Comparison of ENCODE assay signal across 15 cellular contexts in the genomic region with DNA sequence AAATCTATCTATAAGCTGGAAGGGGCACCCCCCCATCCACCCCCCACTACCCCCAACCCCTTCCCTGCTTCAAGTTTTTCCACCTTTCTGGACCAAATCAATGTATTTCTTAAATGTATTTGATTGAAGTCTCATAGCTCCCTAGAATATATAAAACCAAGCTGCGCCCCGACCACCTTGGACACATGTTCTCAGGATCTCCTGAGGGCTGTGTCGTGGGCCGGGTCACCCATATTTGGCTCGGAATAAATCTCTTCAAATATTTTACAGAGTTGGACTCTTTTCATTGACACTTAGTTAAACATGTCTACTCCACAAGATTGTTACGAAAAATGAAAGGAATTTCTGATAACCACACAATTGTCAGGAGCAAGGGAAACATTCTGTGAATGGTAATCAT.
A peak's percentile ranks its signal among the peaks of the same experiment; 100 is the strongest.
DNase-seq lines count a peak whose midpoint lies in the region; ATAC-seq and TF ChIP-seq lines count a peak whose summit lies in the region.
"Had no signal": no experiment of that assay in that cellular context is flagged by ENCODE, and none has a peak within 500 bp of the region (broad histone marks: within the 10 kb centered on the region; RNA-seq: fewer than 3 reads in every experiment).

No MANE protein-coding gene starts in this region.

- ATAC-seq in GM23338: no peak
- no peak for ATAC-seq in HG03457 (IDR thresholded peaks at IDR 0.05; ENCODE audit: unreplicated experiment)
- ATAC-seq: A549, HepG2 had no signal

- H3K4me1 Mint-ChIP-seq in GM23338 (peaks cover 38% of the 10 kb centered on the region), nephron progenitor cell (peaks cover 56% of the 10 kb centered on the region)

- no peak overlapping the region for H3K4me3 Mint-ChIP-seq in GM23338
- no peak overlapping the region for H3K4me3 Mint-ChIP-seq in nephron progenitor cell
- H3K4me3 Mint-ChIP-seq: CD4-positive, alpha-beta T cell had no signal

- DNase-seq in GM23338 (ENCODE audit: low spot score): no peak
- DNase-seq in coronary artery (ENCODE audit: low spot score): peak; percentile 16
- DNase-seq in nephron progenitor cell: no peak
- DNase-seq in posterior vena cava (ENCODE audit: low spot score): peak; percentile 12
- no peak for DNase-seq in ecto neural progenitor cell (ENCODE audit: low spot score)
- no peak for DNase-seq in activated T-cell treated with anti-CD3 and anti-CD28 coated beads, Interleukin-2, amount 50 U/mL, for 48 hours
- DNase-seq: AML-193; Caco-2; CD4-positive, alpha-beta T cell; HCEC 1CT had no signal

- intact Hi-C loops in posterior vena cava (cut with DNase I): no loop called here

- H3K27ac Mint-ChIP-seq in GM23338: no peak overlapping the region; the same call in 1 of the 2 replicates
- peak overlapping the region; percentile 66 for H3K27ac Mint-ChIP-seq in nephron progenitor cell
- H3K27ac Mint-ChIP-seq: CD4-positive, alpha-beta T cell had no signal

- H3K4me3 ChIP-seq in GM23338 (no peak overlapping the region), coronary artery (no peak overlapping the region)
- H3K4me3 ChIP-seq: A549 had no signal

- no peaks in the 10 kb centered on the region for H3K79me2 ChIP-seq in GM23338 (replicated peaks; ENCODE audit: insufficient read depth)

- no peaks in the 10 kb centered on the region for H3F3A ChIP-seq in GM23338 (replicated peaks; ENCODE audit: low read depth)

- H3K27ac ChIP-seq in GM23338 (ENCODE audit: low read depth) (no peak overlapping the region), coronary artery (no peak overlapping the region)
- H3K27ac ChIP-seq: 22Rv1, A549, C4-2B had no signal

- H3K9me3 Mint-ChIP-seq in GM23338: no peaks in the 10 kb centered on the region
- peaks cover 5% of the 10 kb centered on the region for H3K9me3 Mint-ChIP-seq in nephron progenitor cell
- H3K9me3 Mint-ChIP-seq: CD4-positive, alpha-beta T cell had no signal

- peaks cover 24% of the 10 kb centered on the region for H3K4me1 ChIP-seq in GM23338 (ENCODE audit: insufficient read depth)
- H3K4me1 ChIP-seq: A549 had no signal

- H3K9me2 ChIP-seq in GM23338 (ENCODE audit: insufficient read depth): no peaks in the 10 kb centered on the region

- no peaks in the 10 kb centered on the region for H3K27me3 ChIP-seq in GM23338 (ENCODE audit: insufficient read depth)

- no peak overlapping the region for H2AFZ ChIP-seq in GM23338

- no peaks in the 10 kb centered on the region; the same call in 1 of the 2 replicates for H4K20me1 ChIP-seq in GM23338 (replicated peaks; ENCODE audit: insufficient read depth)

- H3K36me3 Mint-ChIP-seq in GM23338 (ENCODE audit: low read depth) (no peaks in the 10 kb centered on the region; the same call in 2 of the 3 replicates), nephron progenitor cell (ENCODE audit: low read depth) (no peaks in the 10 kb centered on the region)

- no peak for TF ChIP-seq CTCF in GM23338 (conservative IDR thresholded peaks at IDR 0.05; ENCODE audit: low read depth in 2 of 2)
- TF ChIP-seq CTCF in coronary artery (IDR thresholded peaks at IDR 0.05): no peak
- TF ChIP-seq CTCF in nephron progenitor cell (IDR thresholded peaks at IDR 0.05): no peak

- H3K4me2 ChIP-seq in GM23338: 0 out of 2 replicates have a peak overlapping the region, but pooled peaks have one; percentile 27
- H3K4me2 ChIP-seq: A549 had no signal

- H3K36me3 ChIP-seq in GM23338 (ENCODE audit: insufficient read depth): no peaks in the 10 kb centered on the region

- peaks cover 3% of the 10 kb centered on the region for H3K27me3 Mint-ChIP-seq in GM23338 (ENCODE audit: insufficient read depth, low read depth, poor library complexity)
- H3K27me3 Mint-ChIP-seq in nephron progenitor cell (ENCODE audit: low read depth, poor library complexity): peaks cover 12% of the 10 kb centered on the region

TF ChIP-seq in GM23338, 12 proteins besides CTCF, POLR2A, EP300 and RAD21 (continues in another document):
- TF ChIP-seq EZH2phosphoT487 (IDR thresholded peaks at IDR 0.05; ENCODE audit: unreplicated experiment): no peak
- TF ChIP-seq ZNF331 (CRISPR knock-in tag; IDR thresholded peaks at IDR 0.05; ENCODE audit: low read depth): no peak
- TF ChIP-seq, protein P1, sequence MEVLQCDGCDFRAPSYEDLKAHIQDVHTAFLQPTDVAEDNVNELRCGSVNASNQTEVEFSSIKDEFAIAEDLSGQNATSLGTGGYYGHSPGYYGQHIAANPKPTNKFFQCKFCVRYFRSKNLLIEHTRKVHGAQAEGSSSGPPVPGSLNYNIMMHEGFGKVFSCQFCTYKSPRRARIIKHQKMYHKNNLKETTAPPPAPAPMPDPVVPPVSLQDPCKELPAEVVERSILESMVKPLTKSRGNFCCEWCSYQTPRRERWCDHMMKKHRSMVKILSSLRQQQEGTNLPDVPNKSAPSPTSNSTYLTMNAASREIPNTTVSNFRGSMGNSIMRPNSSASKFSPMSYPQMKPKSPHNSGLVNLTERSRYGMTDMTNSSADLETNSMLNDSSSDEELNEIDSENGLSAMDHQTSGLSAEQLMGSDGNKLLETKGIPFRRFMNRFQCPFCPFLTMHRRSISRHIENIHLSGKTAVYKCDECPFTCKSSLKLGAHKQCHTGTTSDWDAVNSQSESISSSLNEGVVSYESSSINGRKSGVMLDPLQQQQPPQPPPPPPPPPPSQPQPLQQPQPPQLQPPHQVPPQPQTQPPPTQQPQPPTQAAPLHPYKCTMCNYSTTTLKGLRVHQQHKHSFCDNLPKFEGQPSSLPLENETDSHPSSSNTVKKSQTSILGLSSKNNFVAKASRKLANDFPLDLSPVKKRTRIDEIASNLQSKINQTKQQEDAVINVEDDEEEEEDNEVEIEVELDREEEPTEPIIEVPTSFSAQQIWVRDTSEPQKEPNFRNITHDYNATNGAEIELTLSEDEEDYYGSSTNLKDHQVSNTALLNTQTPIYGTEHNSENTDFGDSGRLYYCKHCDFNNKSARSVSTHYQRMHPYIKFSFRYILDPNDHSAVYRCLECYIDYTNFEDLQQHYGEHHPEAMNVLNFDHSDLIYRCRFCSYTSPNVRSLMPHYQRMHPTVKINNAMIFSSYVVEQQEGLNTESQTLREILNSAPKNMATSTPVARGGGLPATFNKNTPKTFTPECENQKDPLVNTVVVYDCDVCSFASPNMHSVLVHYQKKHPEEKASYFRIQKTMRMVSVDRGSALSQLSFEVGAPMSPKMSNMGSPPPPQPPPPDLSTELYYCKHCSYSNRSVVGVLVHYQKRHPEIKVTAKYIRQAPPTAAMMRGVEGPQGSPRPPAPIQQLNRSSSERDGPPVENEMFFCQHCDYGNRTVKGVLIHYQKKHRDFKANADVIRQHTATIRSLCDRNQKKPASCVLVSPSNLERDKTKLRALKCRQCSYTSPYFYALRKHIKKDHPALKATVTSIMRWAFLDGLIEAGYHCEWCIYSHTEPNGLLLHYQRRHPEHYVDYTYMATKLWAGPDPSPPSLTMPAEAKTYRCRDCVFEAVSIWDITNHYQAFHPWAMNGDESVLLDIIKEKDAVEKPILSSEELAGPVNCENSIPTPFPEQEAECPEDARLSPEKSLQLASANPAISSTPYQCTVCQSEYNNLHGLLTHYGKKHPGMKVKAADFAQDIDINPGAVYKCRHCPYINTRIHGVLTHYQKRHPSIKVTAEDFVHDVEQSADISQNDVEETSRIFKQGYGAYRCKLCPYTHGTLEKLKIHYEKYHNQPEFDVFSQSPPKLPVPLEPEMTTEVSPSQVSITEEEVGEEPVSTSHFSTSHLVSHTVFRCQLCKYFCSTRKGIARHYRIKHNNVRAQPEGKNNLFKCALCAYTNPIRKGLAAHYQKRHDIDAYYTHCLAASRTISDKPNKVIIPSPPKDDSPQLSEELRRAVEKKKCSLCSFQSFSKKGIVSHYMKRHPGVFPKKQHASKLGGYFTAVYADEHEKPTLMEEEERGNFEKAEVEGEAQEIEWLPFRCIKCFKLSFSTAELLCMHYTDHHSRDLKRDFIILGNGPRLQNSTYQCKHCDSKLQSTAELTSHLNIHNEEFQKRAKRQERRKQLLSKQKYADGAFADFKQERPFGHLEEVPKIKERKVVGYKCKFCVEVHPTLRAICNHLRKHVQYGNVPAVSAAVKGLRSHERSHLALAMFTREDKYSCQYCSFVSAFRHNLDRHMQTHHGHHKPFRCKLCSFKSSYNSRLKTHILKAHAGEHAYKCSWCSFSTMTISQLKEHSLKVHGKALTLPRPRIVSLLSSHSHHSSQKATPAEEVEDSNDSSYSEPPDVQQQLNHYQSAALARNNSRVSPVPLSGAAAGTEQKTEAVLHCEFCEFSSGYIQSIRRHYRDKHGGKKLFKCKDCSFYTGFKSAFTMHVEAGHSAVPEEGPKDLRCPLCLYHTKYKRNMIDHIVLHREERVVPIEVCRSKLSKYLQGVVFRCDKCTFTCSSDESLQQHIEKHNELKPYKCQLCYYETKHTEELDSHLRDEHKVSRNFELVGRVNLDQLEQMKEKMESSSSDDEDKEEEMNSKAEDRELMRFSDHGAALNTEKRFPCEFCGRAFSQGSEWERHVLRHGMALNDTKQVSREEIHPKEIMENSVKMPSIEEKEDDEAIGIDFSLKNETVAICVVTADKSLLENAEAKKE (CRISPR knock-in tag; IDR thresholded peaks at IDR 0.05): no peak
- TF ChIP-seq, protein P2, sequence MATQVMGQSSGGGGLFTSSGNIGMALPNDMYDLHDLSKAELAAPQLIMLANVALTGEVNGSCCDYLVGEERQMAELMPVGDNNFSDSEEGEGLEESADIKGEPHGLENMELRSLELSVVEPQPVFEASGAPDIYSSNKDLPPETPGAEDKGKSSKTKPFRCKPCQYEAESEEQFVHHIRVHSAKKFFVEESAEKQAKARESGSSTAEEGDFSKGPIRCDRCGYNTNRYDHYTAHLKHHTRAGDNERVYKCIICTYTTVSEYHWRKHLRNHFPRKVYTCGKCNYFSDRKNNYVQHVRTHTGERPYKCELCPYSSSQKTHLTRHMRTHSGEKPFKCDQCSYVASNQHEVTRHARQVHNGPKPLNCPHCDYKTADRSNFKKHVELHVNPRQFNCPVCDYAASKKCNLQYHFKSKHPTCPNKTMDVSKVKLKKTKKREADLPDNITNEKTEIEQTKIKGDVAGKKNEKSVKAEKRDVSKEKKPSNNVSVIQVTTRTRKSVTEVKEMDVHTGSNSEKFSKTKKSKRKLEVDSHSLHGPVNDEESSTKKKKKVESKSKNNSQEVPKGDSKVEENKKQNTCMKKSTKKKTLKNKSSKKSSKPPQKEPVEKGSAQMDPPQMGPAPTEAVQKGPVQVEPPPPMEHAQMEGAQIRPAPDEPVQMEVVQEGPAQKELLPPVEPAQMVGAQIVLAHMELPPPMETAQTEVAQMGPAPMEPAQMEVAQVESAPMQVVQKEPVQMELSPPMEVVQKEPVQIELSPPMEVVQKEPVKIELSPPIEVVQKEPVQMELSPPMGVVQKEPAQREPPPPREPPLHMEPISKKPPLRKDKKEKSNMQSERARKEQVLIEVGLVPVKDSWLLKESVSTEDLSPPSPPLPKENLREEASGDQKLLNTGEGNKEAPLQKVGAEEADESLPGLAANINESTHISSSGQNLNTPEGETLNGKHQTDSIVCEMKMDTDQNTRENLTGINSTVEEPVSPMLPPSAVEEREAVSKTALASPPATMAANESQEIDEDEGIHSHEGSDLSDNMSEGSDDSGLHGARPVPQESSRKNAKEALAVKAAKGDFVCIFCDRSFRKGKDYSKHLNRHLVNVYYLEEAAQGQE (IDR thresholded peaks at IDR 0.05; ENCODE audit: unreplicated experiment): no peak
- no peak for TF ChIP-seq ZNF114 (CRISPR knock-in tag; IDR thresholded peaks at IDR 0.05)
- TF ChIP-seq NANOG (IDR thresholded peaks at IDR 0.05; ENCODE audit: borderline replicate concordance): no peak
- TF ChIP-seq JUNB (IDR thresholded peaks at IDR 0.05; ENCODE audit: unreplicated experiment): no peak

Comparison
In these comparisons a context has a peak if more than half of its experiments do, and no peak if none do; other contexts are left out.
1. DNase-seq: peak in coronary artery (single experiment) and posterior vena cava (single experiment); none in GM23338 (single experiment), nephron progenitor cell (single experiment), ecto neural progenitor cell (single experiment) and activated T-cell treated with anti-CD3 and anti-CD28 coated beads, Interleukin-2, amount 50 U/mL, for 48 hours (0 of 2).